In the genomic region with DNA sequence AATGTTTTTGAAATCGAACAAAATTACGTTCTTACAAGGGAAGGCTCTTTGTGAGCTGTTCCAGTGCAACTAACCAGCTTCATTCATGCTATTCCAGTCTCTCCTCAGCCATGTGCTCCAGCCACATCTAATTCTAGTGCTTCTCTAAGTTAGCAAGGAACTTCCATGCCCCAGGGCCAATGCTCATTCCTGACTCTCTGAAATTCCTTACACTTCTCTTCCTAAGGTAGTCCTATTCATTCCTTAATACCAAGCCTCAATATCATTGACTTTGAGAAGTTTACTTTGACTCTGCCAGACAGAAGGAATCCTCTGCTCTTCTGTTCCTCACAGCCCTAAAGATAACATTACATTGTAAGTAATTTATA, we compare ENCODE assay signal across 25 cellular contexts.
DNase-seq lines count a peak whose midpoint lies in the region; ATAC-seq, FAIRE-seq and TF ChIP-seq lines count a peak whose summit lies in the region.
"Had no signal": no experiment of that assay in that cellular context is flagged by ENCODE, and none has a peak within 500 bp of the region (broad histone marks: within the 10 kb centered on the region; RNA-seq: fewer than 3 reads in every experiment).

No MANE protein-coding gene starts in this region.

- H3K36me3 ChIP-seq in H1 (ENCODE audit: control insufficient read depth in 2 of 4, insufficient read depth in 4 of 4, low read length in 3 of 4) (no peaks in the 10 kb centered on the region), mesendoderm (ENCODE audit: control insufficient read depth, insufficient read depth, low read length) (no peaks in the 10 kb centered on the region)
- H3K36me3 ChIP-seq: BE2C; BLaER1 treated with 17β-estradiol and CSF1 and Interleukin-3, amounts not matched to agents 10 nM and 100 nM; HAP-1 had no signal

- no peak for ATAC-seq in activated T-cell treated with anti-CD3 and anti-CD28 coated beads, Interleukin-2, amount 50 U/mL, for 72 hours (replicated peaks in 1 of 2)
- ATAC-seq: A549, GM23338 had no signal

- peaks cover 52% of the 10 kb centered on the region for H3K4me1 Mint-ChIP-seq in activated T-cell treated with anti-CD3 and anti-CD28 coated beads, Interleukin-2, amount 50 U/mL, for 72 hours (ENCODE audit: low read depth)
- H3K4me1 Mint-ChIP-seq: CD14-positive monocyte; CD8-positive, alpha-beta memory T cell had no signal

- no peak overlapping the region for H3K4me3 Mint-ChIP-seq in activated T-cell treated with anti-CD3 and anti-CD28 coated beads, Interleukin-2, amount 50 U/mL, for 72 hours
- H3K4me3 Mint-ChIP-seq: CD14-positive monocyte; CD4-positive, alpha-beta T cell; CD8-positive, alpha-beta memory T cell; GM23338; HFFc6 had no signal

- H2BK5ac ChIP-seq in H1 (ENCODE audit: low read depth, low read length) (no peak overlapping the region), mesendoderm (ENCODE audit: low read length) (no peak overlapping the region)

- no peak overlapping the region for H3K23ac ChIP-seq in H1 (ENCODE audit: insufficient read length)
- no peak overlapping the region for H3K23ac ChIP-seq in mesendoderm (ENCODE audit: low read length)

- no peaks in the 10 kb centered on the region for H3K27me3 ChIP-seq in H1 (replicated peaks in 1 of 4; ENCODE audit: control insufficient read depth in 3 of 4, extremely low read depth in 1 of 4, insufficient read depth in 3 of 4, low read length in 3 of 4)
- no peaks in the 10 kb centered on the region for H3K27me3 ChIP-seq in mesendoderm (ENCODE audit: insufficient read depth, low read length, poor library complexity)
- H3K27me3 ChIP-seq: BE2C; BLaER1 treated with 17β-estradiol and CSF1 and Interleukin-3, amounts not matched to agents 10 nM and 100 nM had no signal

- H4K8ac ChIP-seq in H1 (ENCODE audit: extremely low read depth, insufficient read depth, low read length) (no peak overlapping the region), mesendoderm (ENCODE audit: low read depth, low read length) (no peak overlapping the region)

- H3K56ac ChIP-seq in H1 (replicated peaks; ENCODE audit: insufficient read length, low read depth, low read length) (no peak overlapping the region), mesendoderm (ENCODE audit: low read length) (no peak overlapping the region)

- no peak overlapping the region; the same call in 1 of the 2 replicates for H2BK12ac ChIP-seq in H1 (ENCODE audit: low read depth, low read length)

- CTCF ChIA-PET in H1 (lab: Charles Lee; ENCODE audit: partially characterized antibody) = interaction anchor here (0.9 to 4.2 kb wide), 5 partner anchors 40 to 148 kb away, joined by 3 to 17 read pairs (median 4); no protein-coding TSS in a partner anchor

- no peak for FAIRE-seq in H1 (lab: Jason Lieb, UNC)
- FAIRE-seq: A549, GM12891, GM18507, H54 had no signal

- H2BK15ac ChIP-seq in H1 (ENCODE audit: low read length) = no peak overlapping the region
- no peak overlapping the region for H2BK15ac ChIP-seq in mesendoderm (replicated peaks; ENCODE audit: low read depth)

- H4K91ac ChIP-seq in H1 (replicated peaks; ENCODE audit: insufficient read length, low read length) = no peak overlapping the region

- H3K9ac ChIP-seq in H1 (replicated peaks in 1 of 4; ENCODE audit: extremely low read depth in 1 of 4, low read depth in 3 of 4, low read length in 3 of 4) (no peak overlapping the region), mesendoderm (ENCODE audit: low read length) (no peak overlapping the region)
- H3K9ac ChIP-seq: BLaER1 treated with 17β-estradiol and CSF1 and Interleukin-3, amounts not matched to agents 10 nM and 100 nM had no signal

- WGBS in H1 (ENCODE audit: extremely low coverage in 1 of 2, insufficient coverage in 1 of 2, insufficient read length in 1 of 2, insufficient replicate concordance in 2 of 2, low coverage in 1 of 2, low lambda C conversion rate in 2 of 2, missing lambda C conversion rate in 1 of 2), 2 experiments = 87% methylated on average over 2 of the region's 2 CpGs; no CpG with 5 or more reads in 1 of the 2 experiments
- WGBS in mesendoderm (ENCODE audit: extremely low coverage, insufficient coverage, low lambda C conversion rate) = no CpG with 5 or more reads among the region's 2 CpGs

- no peak overlapping the region for H3K14ac ChIP-seq in H1 (ENCODE audit: insufficient read length)

- no peak overlapping the region for H2AFZ ChIP-seq in H1 (ENCODE audit: low read length)
- H2AFZ ChIP-seq: GM23338 had no signal

- DNase-seq in activated T-cell treated with anti-CD3 and anti-CD28 coated beads, Interleukin-2, amount 50 U/mL, for 72 hours = no peak
- no peak for DNase-seq in activated T-cell treated with anti-CD3 and anti-CD28 coated beads, Interleukin-2, amount 50 U/mL, for 1 hour
- DNase-seq in H1 (ENCODE audit: low read depth in 1 of 2, low spot score in 2 of 2) = no peak
- DNase-seq in mesendoderm = peak; percentile 29
- no peak for DNase-seq in NCI-H146 (lab: John Stamatoyannopoulos, UW)
- no peak for DNase-seq in A172 (ENCODE audit: low spot score)
- DNase-seq in NCI-H2196 (lab: John Stamatoyannopoulos, UW; ENCODE audit: unreplicated experiment) = no peak
- DNase-seq: ACHN; AML-193; BE2C; CD4-positive, alpha-beta T cell; CD8-positive, alpha-beta memory T cell; DMS53; DMS79 treated with DMSO at 0.1 percent for 48 hours; GF-D8; HFFc6 had no signal

- H3K79me1 ChIP-seq in H1 (ENCODE audit: low read depth, low read length) (no peaks in the 10 kb centered on the region), mesendoderm (ENCODE audit: low read length) (no peaks in the 10 kb centered on the region)

- no peaks in the 10 kb centered on the region for H3K27me3 Mint-ChIP-seq in activated T-cell treated with anti-CD3 and anti-CD28 coated beads, Interleukin-2, amount 50 U/mL, for 72 hours (ENCODE audit: low read depth)
- H3K27me3 Mint-ChIP-seq: CD4-positive, alpha-beta T cell had no signal

- no peak for TF ChIP-seq CTCF in H1 (IDR thresholded peaks at IDR 0.05; ENCODE audit: control extremely low read depth in 1 of 3, insufficient read depth in 1 of 3, low read depth in 1 of 3, low read length in 3 of 3)

- H3K9me3 Mint-ChIP-seq in activated T-cell treated with anti-CD3 and anti-CD28 coated beads, Interleukin-2, amount 50 U/mL, for 72 hours = peaks cover 21 to 32% of the 10 kb centered on the region in 2 donors

- H3K79me2 ChIP-seq in H1 (ENCODE audit: control insufficient read depth in 1 of 2, insufficient read depth in 2 of 2, low read length in 2 of 2) = no peaks in the 10 kb centered on the region
- H3K79me2 ChIP-seq in mesendoderm (ENCODE audit: control insufficient read depth, insufficient read depth, low read length) = no peaks in the 10 kb centered on the region

- no peak overlapping the region for H3K4me2 ChIP-seq in H1 (ENCODE audit: insufficient read depth in 1 of 2, low read depth in 2 of 2, low read length in 2 of 2)
- no peak overlapping the region for H3K4me2 ChIP-seq in mesendoderm (ENCODE audit: low read length)
- H3K4me2 ChIP-seq: A549; BLaER1 treated with 17β-estradiol and CSF1 and Interleukin-3, amounts not matched to agents 10 nM and 100 nM; GM23338 had no signal

- H4K20me1 ChIP-seq in H1 (replicated peaks in 1 of 2; ENCODE audit: control insufficient read depth in 1 of 2, insufficient read depth in 2 of 2, low read length in 2 of 2) = no peaks in the 10 kb centered on the region
- H4K20me1 ChIP-seq: BLaER1 treated with 17β-estradiol and CSF1 and Interleukin-3, amounts not matched to agents 10 nM and 100 nM had no signal

- no peak for TF ChIP-seq RAD21 in H1 (IDR thresholded peaks at IDR 0.05 in 1 of 2, conservative IDR thresholded peaks at IDR 0.05 in 1 of 2; ENCODE audit: low read depth in 2 of 2, low read length in 2 of 2)

- no peak overlapping the region for H3K4me3 ChIP-seq in H1 (ENCODE audit: extremely low read depth in 1 of 4, insufficient read depth in 2 of 4, low read depth in 3 of 4, low read length in 4 of 4)
- no peak overlapping the region for H3K4me3 ChIP-seq in mesendoderm (ENCODE audit: low read length)
- H3K4me3 ChIP-seq: A549; BLaER1 treated with 17β-estradiol and CSF1 and Interleukin-3, amounts not matched to agents 10 nM and 100 nM; GM23338; HAP-1 had no signal

- POLR2A ChIA-PET in H1 (lab: Charles Lee; ENCODE audit: partially characterized antibody) = interaction anchor here (0.6 kb wide), 1 partner anchor 24 kb away, joined by 5 read pairs; no protein-coding TSS in a partner anchor

- no peak overlapping the region for H3K27ac ChIP-seq in H1 (ENCODE audit: low read depth, low read length)
- no peak overlapping the region for H3K27ac ChIP-seq in mesendoderm (ENCODE audit: low read depth, low read length)
- H3K27ac ChIP-seq: 22Rv1; A549; BLaER1 treated with 17β-estradiol and CSF1 and Interleukin-3, amounts not matched to agents 10 nM and 100 nM had no signal

- peaks cover 32 to 48% of the 10 kb centered on the region in 2 donors for H3K36me3 Mint-ChIP-seq in activated T-cell treated with anti-CD3 and anti-CD28 coated beads, Interleukin-2, amount 50 U/mL, for 72 hours (ENCODE audit: insufficient read depth in 2 of 2)
- H3K36me3 Mint-ChIP-seq: CD14-positive monocyte had no signal

- H2BK20ac ChIP-seq in H1 (ENCODE audit: low read length) = 0 out of 2 replicates have a peak overlapping the region, but pooled peaks have one; percentile 24

- H4K5ac ChIP-seq in H1 (ENCODE audit: insufficient read length, low read depth, low read length) = no peak overlapping the region
- H4K5ac ChIP-seq in mesendoderm (ENCODE audit: low read length) = no peak overlapping the region

- H2BK120ac ChIP-seq in H1 (replicated peaks; ENCODE audit: low read depth, low read length) (no peak overlapping the region), mesendoderm (ENCODE audit: low read depth, low read length) (no peak overlapping the region)

- no peak for TF ChIP-seq POLR2A in H1 (IDR thresholded peaks at IDR 0.05; ENCODE audit: control extremely low read depth in 1 of 2, low read depth in 2 of 2, low read length in 2 of 2)

- no peak overlapping the region for H2AK5ac ChIP-seq in H1 (ENCODE audit: low read depth, low read length)
- no peak overlapping the region for H2AK5ac ChIP-seq in mesendoderm (ENCODE audit: low read length)

- no peak for TF ChIP-seq EP300 in H1 (IDR thresholded peaks at IDR 0.05; ENCODE audit: borderline replicate concordance in 1 of 2, low read depth in 2 of 2, low read length in 2 of 2)

- no peak overlapping the region for H3K18ac ChIP-seq in H1 (ENCODE audit: extremely low read depth, low read length)
- H3K18ac ChIP-seq in mesendoderm (ENCODE audit: low read length) = no peak overlapping the region

- H3K9me3 ChIP-seq in H1 (ENCODE audit: insufficient read depth in 2 of 2, low read depth in 1 of 2, low read length in 1 of 2) = peaks cover 0 to 16% of the 10 kb centered on the region in 2 experiments; a peak in 1 of 4 replicates
- H3K9me3 ChIP-seq: BE2C, HAP-1 had no signal

- H3K27ac Mint-ChIP-seq in activated T-cell treated with anti-CD3 and anti-CD28 coated beads, Interleukin-2, amount 50 U/mL, for 72 hours = peak overlapping the region; percentile 9
- H3K27ac Mint-ChIP-seq: CD14-positive monocyte; CD4-positive, alpha-beta T cell; CD8-positive, alpha-beta memory T cell; GM23338; HFFc6 had no signal

- H3K23me2 ChIP-seq in H1 (ENCODE audit: low read depth, low read length) = no peaks in the 10 kb centered on the region

- H3K4ac ChIP-seq in H1 (replicated peaks; ENCODE audit: insufficient read length, low read depth, low read length) (no peak overlapping the region), mesendoderm (ENCODE audit: low read depth, low read length) (no peak overlapping the region)

- H3K4me1 ChIP-seq in H1 (replicated peaks in 1 of 4; ENCODE audit: control insufficient read depth in 3 of 4, insufficient read depth in 4 of 4, low read length in 3 of 4) (peaks cover 0 to 20% (median 10%) of the 10 kb centered on the region in 4 experiments; a peak in 4 of 7 replicates), mesendoderm (ENCODE audit: control insufficient read depth, low read depth, low read length) (no peaks in the 10 kb centered on the region)
- H3K4me1 ChIP-seq: A549; BE2C; BLaER1 treated with 17β-estradiol and CSF1 and Interleukin-3, amounts not matched to agents 10 nM and 100 nM had no signal
